ENCODE assay signal across 2 cellular contexts in genomic region chr6:11085758-11086435, GRCh38.
TF ChIP-seq lines count a peak whose summit lies in the region.

No MANE protein-coding gene starts in this region.

TF ChIP-seq in HepG2, 621 proteins besides CTCF, POLR2A, EP300 and RAD21:
- TF ChIP-seq ZNF17 (CRISPR knock-in tag; IDR thresholded peaks at IDR 0.05) (no peak), KLF9 (CRISPR knock-in tag; IDR thresholded peaks at IDR 0.05; ENCODE audit: low read depth) (no peak), GPBP1L1 (CRISPR knock-in tag; IDR thresholded peaks at IDR 0.05) (no peak), SMAD1 (CRISPR knock-in tag; IDR thresholded peaks at IDR 0.05; ENCODE audit: borderline replicate concordance, low read depth) (no peak), NONO (IDR thresholded peaks at IDR 0.05) (no peak), NONO (CRISPR knock-in tag; conservative IDR thresholded peaks at IDR 0.05) (no peak), MAFF (IDR thresholded peaks at IDR 0.05; ENCODE audit: low read depth, low read length) (peak; percentile 52; the same call in 1 of the 2 replicates), GLI4 (CRISPR knock-in tag; IDR thresholded peaks at IDR 0.05; ENCODE audit: borderline replicate concordance) (no peak), ZNF12 (CRISPR knock-in tag; IDR thresholded peaks at IDR 0.05) (no peak), THAP8 (CRISPR knock-in tag; IDR thresholded peaks at IDR 0.05; ENCODE audit: borderline replicate concordance) (no peak), HMG20B (CRISPR knock-in tag; conservative IDR thresholded peaks at IDR 0.05) (no peak), ZNF496 (CRISPR knock-in tag; IDR thresholded peaks at IDR 0.05; ENCODE audit: insufficient replicate concordance) (no peak), RFXAP (CRISPR knock-in tag; IDR thresholded peaks at IDR 0.05; ENCODE audit: borderline replicate concordance) (no peak), MAFK (conservative IDR thresholded peaks at IDR 0.05 in 1 of 2, IDR thresholded peaks at IDR 0.05 in 1 of 2; ENCODE audit: low read length in 2 of 2) (peak in 1 of 2 experiments; percentile 66; a peak in 3 of 4 replicates), TIGD3 (CRISPR knock-in tag; IDR thresholded peaks at IDR 0.05; ENCODE audit: borderline replicate concordance) (no peak)

TF ChIP-seq in GM12891, 5 proteins besides CTCF, POLR2A, EP300 and RAD21:
- TF ChIP-seq SPI1 (IDR thresholded peaks at IDR 0.05; ENCODE audit: low read depth, low read length) (no peak), PAX5 (IDR thresholded peaks at IDR 0.05; ENCODE audit: insufficient read depth, low read length, severe bottlenecking) (no peak), TAF1 (IDR thresholded peaks at IDR 0.05; ENCODE audit: low read depth, low read length) (no peak), POLR2AphosphoS5 (IDR thresholded peaks at IDR 0.05; ENCODE audit: low read depth, low read length) (no peak), POU2F2 (IDR thresholded peaks at IDR 0.05; ENCODE audit: low read depth, low read length) (no peak)
